In genomic region chr20:49769125-49769581, GRCh38 we compare ENCODE assay signal across 1 cellular context.
TF ChIP-seq lines count a peak whose summit lies in the region.

No MANE protein-coding gene starts in this region.

TF ChIP-seq in HepG2, 621 proteins besides CTCF, POLR2A, EP300 and RAD21 (continued from another document):
- TF ChIP-seq ZXDC (CRISPR knock-in tag; IDR thresholded peaks at IDR 0.05): no peak
- TF ChIP-seq SAP130 (CRISPR knock-in tag; IDR thresholded peaks at IDR 0.05; ENCODE audit: low read depth): no peak
- TF ChIP-seq FOXO4 (CRISPR knock-in tag; conservative IDR thresholded peaks at IDR 0.05): no peak
- TF ChIP-seq KMT2B (CRISPR knock-in tag; IDR thresholded peaks at IDR 0.05): no peak
- 0 out of 2 replicates have a peak, but pooled peaks have one; percentile 34 for TF ChIP-seq ZMAT3 (CRISPR knock-in tag; conservative IDR thresholded peaks at IDR 0.05)
- 0 out of 2 replicates have a peak, but pooled peaks have one; percentile 43 for TF ChIP-seq POGZ (CRISPR knock-in tag; IDR thresholded peaks at IDR 0.05)
- no peak for TF ChIP-seq MED1 (CRISPR knock-in tag; IDR thresholded peaks at IDR 0.05)
- TF ChIP-seq ZNF564 (CRISPR knock-in tag; IDR thresholded peaks at IDR 0.05): peak; percentile 99
- TF ChIP-seq CHCHD3 (CRISPR knock-in tag; IDR thresholded peaks at IDR 0.05): no peak
- peak; percentile 42; the same call in 1 of the 2 replicates for TF ChIP-seq SNAPC4 (CRISPR knock-in tag; IDR thresholded peaks at IDR 0.05)
- TF ChIP-seq AGO2 (optimal IDR thresholded peaks at IDR 0.05; ENCODE audit: low read depth, low read length): no peak
- no peak for TF ChIP-seq SALL2 (CRISPR knock-in tag; IDR thresholded peaks at IDR 0.05)
- peak; percentile 39; the same call in 1 of the 2 replicates for TF ChIP-seq TBX2 (CRISPR knock-in tag; IDR thresholded peaks at IDR 0.05; ENCODE audit: borderline replicate concordance)
- TF ChIP-seq ZNF260 (CRISPR knock-in tag; IDR thresholded peaks at IDR 0.05; ENCODE audit: borderline replicate concordance, low read depth): no peak
- no peak for TF ChIP-seq TBL1XR1 (IDR thresholded peaks at IDR 0.05; ENCODE audit: borderline replicate concordance, low read length, partially characterized antibody)
- TF ChIP-seq ZNF354B (CRISPR knock-in tag; IDR thresholded peaks at IDR 0.05): 0 out of 2 replicates have a peak, but pooled peaks have one; percentile 41
- 0 out of 2 replicates have a peak, but pooled peaks have one; percentile 10 for TF ChIP-seq RFX3 (CRISPR knock-in tag; IDR thresholded peaks at IDR 0.05)
- TF ChIP-seq ZNF772 (CRISPR knock-in tag; IDR thresholded peaks at IDR 0.05): 0 out of 2 replicates have a peak, but pooled peaks have one; percentile 32
- TF ChIP-seq PITX1 (CRISPR knock-in tag; IDR thresholded peaks at IDR 0.05): no peak
